ENCODE assay signal across 1 cellular context in genomic region chr20:31824125-31824485, GRCh38.
TF ChIP-seq lines count a peak whose summit lies in the region.

No MANE protein-coding gene starts in this region.

TF ChIP-seq in A549, 52 proteins besides CTCF, POLR2A, EP300 and RAD21 (continued from another document):
- TF ChIP-seq ZFP36 (IDR thresholded peaks at IDR 0.05; ENCODE audit: borderline replicate concordance, partially characterized antibody), result no peak
- TF ChIP-seq CHD4 (IDR thresholded peaks at IDR 0.05; ENCODE audit: borderline replicate concordance), result no peak
- no peak for TF ChIP-seq PHF8 (IDR thresholded peaks at IDR 0.05; ENCODE audit: borderline replicate concordance, low read depth)
- no peak for TF ChIP-seq JUN (IDR thresholded peaks at IDR 0.05)
- TF ChIP-seq CEBPB (IDR thresholded peaks at IDR 0.05), result no peak
- no peak for TF ChIP-seq FOSL2 (IDR thresholded peaks at IDR 0.05)
- TF ChIP-seq FOSL2 (CRISPR knock-in tag; IDR thresholded peaks at IDR 0.05), result no peak
- no peak for TF ChIP-seq BHLHE40 (IDR thresholded peaks at IDR 0.05; ENCODE audit: low read depth, low read length)
- TF ChIP-seq CBX8 (IDR thresholded peaks at IDR 0.05), result no peak
- TF ChIP-seq NR3C1 (IDR thresholded peaks at IDR 0.05), result no peak
- TF ChIP-seq RCOR1 (IDR thresholded peaks at IDR 0.05; ENCODE audit: low read depth, low read length), result no peak
- TF ChIP-seq HMGXB4 (CRISPR knock-in tag; IDR thresholded peaks at IDR 0.05; ENCODE audit: borderline replicate concordance), result no peak
- TF ChIP-seq, protein P1, sequence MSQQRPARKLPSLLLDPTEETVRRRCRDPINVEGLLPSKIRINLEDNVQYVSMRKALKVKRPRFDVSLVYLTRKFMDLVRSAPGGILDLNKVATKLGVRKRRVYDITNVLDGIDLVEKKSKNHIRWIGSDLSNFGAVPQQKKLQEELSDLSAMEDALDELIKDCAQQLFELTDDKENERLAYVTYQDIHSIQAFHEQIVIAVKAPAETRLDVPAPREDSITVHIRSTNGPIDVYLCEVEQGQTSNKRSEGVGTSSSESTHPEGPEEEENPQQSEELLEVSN (IDR thresholded peaks at IDR 0.05; ENCODE audit: borderline replicate concordance, low read depth), result no peak
- no peak for TF ChIP-seq CHD2 (IDR thresholded peaks at IDR 0.05; ENCODE audit: low read length, partially characterized antibody)
- no peak for TF ChIP-seq ATOH8 (CRISPR knock-in tag; IDR thresholded peaks at IDR 0.05; ENCODE audit: low read depth)
- TF ChIP-seq USF2 (IDR thresholded peaks at IDR 0.05), result no peak
- no peak for TF ChIP-seq TFCP2L1 (CRISPR knock-in tag; IDR thresholded peaks at IDR 0.05)
- no peak for TF ChIP-seq HOXB5 (CRISPR knock-in tag; IDR thresholded peaks at IDR 0.05)
